Comparison of ENCODE assay signal across 18 cellular contexts in the genomic region with DNA sequence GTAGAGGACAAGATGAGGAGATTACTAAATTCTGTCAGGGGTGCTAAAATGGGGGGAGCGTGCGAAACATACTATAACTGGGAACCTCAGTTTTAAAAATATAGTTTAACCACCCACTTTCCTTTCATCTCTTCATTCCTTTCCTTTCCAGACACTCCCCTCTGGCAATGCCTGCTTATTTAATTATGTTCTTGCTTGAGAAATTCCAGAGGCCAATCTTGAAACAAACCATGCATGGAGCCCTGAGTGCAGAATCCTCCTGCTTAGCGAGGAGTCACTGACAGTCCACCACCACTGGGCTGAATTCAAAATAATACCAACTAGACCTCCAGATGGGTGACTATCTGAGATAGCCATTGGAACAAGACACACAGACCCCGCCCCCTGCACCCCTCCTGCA. TPM values are rescaled to one million over a fixed set of nuclear protein-coding genes. Genes with fewer than 3 reads are reported as not detected.
DNase-seq lines count a peak whose midpoint lies in the region; ATAC-seq and TF ChIP-seq lines count a peak whose summit lies in the region.
"Had no signal": no experiment of that assay in that cellular context is flagged by ENCODE, and none has a peak within 500 bp of the region (broad histone marks: within the 10 kb centered on the region; RNA-seq: fewer than 3 reads in every experiment).

No MANE protein-coding gene starts in this region.

- H3K27ac ChIP-seq in GM23338 (ENCODE audit: low read depth): no peak overlapping the region
- no peak overlapping the region for H3K27ac ChIP-seq in neural cell (ENCODE audit: low read length)
- H3K27ac ChIP-seq in thyroid gland: peak overlapping the region in 2 of 3 donors; percentile 45 to 63
- no peak overlapping the region for H3K27ac ChIP-seq in gastrocnemius medialis
- H3K27ac ChIP-seq: C4-2B, SJCRH30 had no signal

- H3K27ac Mint-ChIP-seq in GM23338 (no peak overlapping the region), MCF 10A (ENCODE audit: low read depth, unreplicated experiment) (no peak overlapping the region)
- H3K27ac Mint-ChIP-seq: IgD-negative memory B cell had no signal

- CTCF ChIA-PET in MCF 10A (lab: Yijun Ruan, JAX): no interaction called here

- TF ChIP-seq POLR2A in thyroid gland (IDR thresholded peaks at IDR 0.05) (no peak), gastrocnemius medialis (IDR thresholded peaks at IDR 0.05) (no peak)

- H3K9me3 ChIP-seq in neural cell (ENCODE audit: low read length): no peaks in the 10 kb centered on the region
- no peaks in the 10 kb centered on the region for H3K9me3 ChIP-seq in thyroid gland
- no peaks in the 10 kb centered on the region for H3K9me3 ChIP-seq in gastrocnemius medialis
- H3K9me3 ChIP-seq: SJCRH30 had no signal

- H3K27me3 ChIP-seq in GM23338 (ENCODE audit: insufficient read depth) (no peaks in the 10 kb centered on the region), neural cell (ENCODE audit: insufficient read depth, low read depth, low read length) (no peaks in the 10 kb centered on the region), thyroid gland (no peaks in the 10 kb centered on the region), gastrocnemius medialis (no peaks in the 10 kb centered on the region)
- H3K27me3 ChIP-seq: SJCRH30 had no signal

- in situ Hi-C loops in gastrocnemius medialis (cut with MboI; ENCODE audit: low sequenced_read_pairs in 4 of 4): no loop called here

- peak overlapping the region; percentile 20 for H3K9ac ChIP-seq in neural cell (ENCODE audit: low read length)

- H3K27me3 Mint-ChIP-seq in GM23338 (ENCODE audit: insufficient read depth, low read depth, poor library complexity) (peaks cover 4% of the 10 kb centered on the region), MCF 10A (ENCODE audit: insufficient read depth, unreplicated experiment) (peaks cover 21% of the 10 kb centered on the region)

- H3F3A ChIP-seq in GM23338 (replicated peaks; ENCODE audit: low read depth) (no peaks in the 10 kb centered on the region), neural cell (ENCODE audit: insufficient read depth, low read length, poor library complexity, severe bottlenecking) (no peaks in the 10 kb centered on the region)

- no peaks in the 10 kb centered on the region for H4K20me1 ChIP-seq in GM23338 (replicated peaks; ENCODE audit: insufficient read depth)
- H4K20me1 ChIP-seq in neural cell (ENCODE audit: insufficient read depth): no peaks in the 10 kb centered on the region

- no peak for TF ChIP-seq CTCF in GM23338 (conservative IDR thresholded peaks at IDR 0.05; ENCODE audit: low read depth in 2 of 2)
- no peak for TF ChIP-seq CTCF in neural cell (IDR thresholded peaks at IDR 0.05; ENCODE audit: poor library complexity, severe bottlenecking)
- TF ChIP-seq CTCF in thyroid gland (IDR thresholded peaks at IDR 0.05): peak in 1 of 6 experiments; percentile 25
- TF ChIP-seq CTCF in MCF 10A (IDR thresholded peaks at IDR 0.05; ENCODE audit: unreplicated experiment): no peak
- no peak for TF ChIP-seq CTCF in gastrocnemius medialis (IDR thresholded peaks at IDR 0.05 in 4 of 5, conservative IDR thresholded peaks at IDR 0.05 in 1 of 5)

- no TSS peak for BruUV-seq in MCF 10A (replicated peaks; lab: Mats Ljungman, UMichigan)

- H3K79me2 ChIP-seq in GM23338 (replicated peaks; ENCODE audit: insufficient read depth) (no peaks in the 10 kb centered on the region), neural cell (replicated peaks; ENCODE audit: insufficient read depth, low read length) (no peaks in the 10 kb centered on the region)

- H3K4me3 Mint-ChIP-seq in GM23338 (no peak overlapping the region), MCF 10A (ENCODE audit: unreplicated experiment) (no peak overlapping the region)
- H3K4me3 Mint-ChIP-seq: IgD-negative memory B cell had no signal

- no peak for TF ChIP-seq EP300 in neural cell (conservative IDR thresholded peaks at IDR 0.05; ENCODE audit: poor library complexity, severe bottlenecking)

- no peaks in the 10 kb centered on the region for H3K36me3 ChIP-seq in GM23338 (ENCODE audit: insufficient read depth)
- H3K36me3 ChIP-seq in neural cell (ENCODE audit: insufficient read depth, low read length): no peaks in the 10 kb centered on the region
- H3K36me3 ChIP-seq in thyroid gland: no peaks in the 10 kb centered on the region
- no peaks in the 10 kb centered on the region for H3K36me3 ChIP-seq in gastrocnemius medialis
- H3K36me3 ChIP-seq: SJCRH30 had no signal

- H3K4me1 Mint-ChIP-seq in GM23338 (peaks cover 11% of the 10 kb centered on the region), MCF 10A (ENCODE audit: insufficient read depth, unreplicated experiment) (no peaks in the 10 kb centered on the region)

- H3K9me2 ChIP-seq in GM23338 (ENCODE audit: insufficient read depth) (peaks cover 6% of the 10 kb centered on the region; the same call in 1 of the 2 replicates), neural cell (ENCODE audit: insufficient read depth, low read length) (no peaks in the 10 kb centered on the region)

- WGBS in thyroid gland, 2 donors: 60 to 67% methylated on average over 4 of the region's 4 CpGs

- no peak overlapping the region; the same call in 1 of the 2 replicates for H2AFZ ChIP-seq in GM23338
- H2AFZ ChIP-seq in neural cell (ENCODE audit: low read depth, low read length): no peak overlapping the region

- H3K4me1 ChIP-seq in GM23338 (ENCODE audit: insufficient read depth) (peaks cover 9% of the 10 kb centered on the region; the same call in 1 of the 2 replicates), thyroid gland (peaks cover 35 to 36% of the 10 kb centered on the region in 2 donors), gastrocnemius medialis (no peaks in the 10 kb centered on the region)
- H3K4me1 ChIP-seq: SJCRH30 had no signal

- H3K9me3 Mint-ChIP-seq in GM23338 (no peaks in the 10 kb centered on the region), MCF 10A (ENCODE audit: unreplicated experiment) (no peaks in the 10 kb centered on the region)

- H3K4me3 ChIP-seq in GM23338 (no peak overlapping the region), neural cell (ENCODE audit: low read length) (no peak overlapping the region), thyroid gland (replicated peaks in 1 of 3) (no peak overlapping the region), gastrocnemius medialis (no peak overlapping the region)
- H3K4me3 ChIP-seq: SJCRH30 had no signal

- ATAC-seq in GM23338 (no peak), HG02885 (IDR thresholded peaks at IDR 0.05; ENCODE audit: poor library complexity, unreplicated experiment) (no peak), gastrocnemius medialis (no peak)
- ATAC-seq: HCT116 had no signal

- H3K36me3 Mint-ChIP-seq in GM23338 (ENCODE audit: low read depth) (no peaks in the 10 kb centered on the region), MCF 10A (ENCODE audit: insufficient read depth, unreplicated experiment) (no peaks in the 10 kb centered on the region)
- H3K36me3 Mint-ChIP-seq: IgD-negative memory B cell had no signal

- DNase-seq in GM23338 (ENCODE audit: low spot score) (peak; percentile 6), kidney glomerular epithelial cell (lab: John Stamatoyannopoulos, UW) (peak; percentile 14), thyroid gland (peak; percentile 52 to 69), MCF 10A (ENCODE audit: unreplicated experiment) (no peak), gastrocnemius medialis (no peak)
- DNase-seq: AML-193, GDM1, NCI-H1694 treated with DMSO at 0.1 percent for 48 hours, NCI-H2081 treated with DMSO at 0.1 percent for 48 hours, NCI-H446, NCI-H526, OCI-M1, SJCRH30 had no signal

- H3K4me2 ChIP-seq in GM23338: no peak overlapping the region
- no peak overlapping the region for H3K4me2 ChIP-seq in neural cell (ENCODE audit: low read length)

- TF ChIP-seq RAD21 in neural cell (conservative IDR thresholded peaks at IDR 0.05): no peak

- POLR2A ChIA-PET in MCF 10A (lab: Yijun Ruan, JAX): interaction anchor here (0.7 kb wide), 1 partner anchor 29 kb away, joined by 3 read pairs; no protein-coding TSS in a partner anchor

- intact Hi-C loops in thyroid gland (cut with DNase I) (no loop called here), MCF 10A (cut with micrococcal nuclease) (no loop called here), gastrocnemius medialis (cut with DNase I; ENCODE audit: low total_unique reads) (no loop called here)

TF ChIP-seq in neural cell, 6 proteins besides CTCF, POLR2A, EP300 and RAD21:
- TF ChIP-seq, protein P1, sequence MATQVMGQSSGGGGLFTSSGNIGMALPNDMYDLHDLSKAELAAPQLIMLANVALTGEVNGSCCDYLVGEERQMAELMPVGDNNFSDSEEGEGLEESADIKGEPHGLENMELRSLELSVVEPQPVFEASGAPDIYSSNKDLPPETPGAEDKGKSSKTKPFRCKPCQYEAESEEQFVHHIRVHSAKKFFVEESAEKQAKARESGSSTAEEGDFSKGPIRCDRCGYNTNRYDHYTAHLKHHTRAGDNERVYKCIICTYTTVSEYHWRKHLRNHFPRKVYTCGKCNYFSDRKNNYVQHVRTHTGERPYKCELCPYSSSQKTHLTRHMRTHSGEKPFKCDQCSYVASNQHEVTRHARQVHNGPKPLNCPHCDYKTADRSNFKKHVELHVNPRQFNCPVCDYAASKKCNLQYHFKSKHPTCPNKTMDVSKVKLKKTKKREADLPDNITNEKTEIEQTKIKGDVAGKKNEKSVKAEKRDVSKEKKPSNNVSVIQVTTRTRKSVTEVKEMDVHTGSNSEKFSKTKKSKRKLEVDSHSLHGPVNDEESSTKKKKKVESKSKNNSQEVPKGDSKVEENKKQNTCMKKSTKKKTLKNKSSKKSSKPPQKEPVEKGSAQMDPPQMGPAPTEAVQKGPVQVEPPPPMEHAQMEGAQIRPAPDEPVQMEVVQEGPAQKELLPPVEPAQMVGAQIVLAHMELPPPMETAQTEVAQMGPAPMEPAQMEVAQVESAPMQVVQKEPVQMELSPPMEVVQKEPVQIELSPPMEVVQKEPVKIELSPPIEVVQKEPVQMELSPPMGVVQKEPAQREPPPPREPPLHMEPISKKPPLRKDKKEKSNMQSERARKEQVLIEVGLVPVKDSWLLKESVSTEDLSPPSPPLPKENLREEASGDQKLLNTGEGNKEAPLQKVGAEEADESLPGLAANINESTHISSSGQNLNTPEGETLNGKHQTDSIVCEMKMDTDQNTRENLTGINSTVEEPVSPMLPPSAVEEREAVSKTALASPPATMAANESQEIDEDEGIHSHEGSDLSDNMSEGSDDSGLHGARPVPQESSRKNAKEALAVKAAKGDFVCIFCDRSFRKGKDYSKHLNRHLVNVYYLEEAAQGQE (IDR thresholded peaks at IDR 0.05; ENCODE audit: borderline replicate concordance): no peak
- TF ChIP-seq SMC3 (conservative IDR thresholded peaks at IDR 0.05; ENCODE audit: poor library complexity) (no peak), TAF1 (IDR thresholded peaks at IDR 0.05; ENCODE audit: low read depth) (no peak), POLR2AphosphoS5 (IDR thresholded peaks at IDR 0.05) (no peak)

RNA-seq across cellular contexts. Expression of a gene that starts 29.7 kb away (rescaled TPM):
- total RNA-seq in GM23338 (2014; rRNA removed; shearing (Covaris generic)): 27.8 and 30.9 TPM in 2 replicates
- polyA plus RNA-seq in GM23338 (2016; fragmentation: Nextera tagmentation; extraction: Ambion mirVana) (8.6 and 11.6 TPM in 2 replicates), neural cell (146 and 166 TPM in 2 replicates)
- polyA minus RNA-seq in neural cell: 121 and 135 TPM in 2 replicates
- total RNA-seq in thyroid gland (10 to 100 TPM; 26.1 to 58.0 (median 49.5) TPM), MCF 10A (2022) (10.0 and 13.4 TPM in 2 replicates), gastrocnemius medialis (10 to 100 TPM; 14.8 to 43.4 (median 19.4) TPM)

Comparison
In these comparisons a context has a peak if more than half of its experiments do, and no peak if none do; other contexts are left out.
1. DNase-seq: peak in GM23338 (single experiment), kidney glomerular epithelial cell (single experiment) and thyroid gland (2 of 2); none in MCF 10A (single experiment) and gastrocnemius medialis (0 of 2).
2. H3K27ac ChIP-seq: peak in thyroid gland (2 of 3); none in GM23338 (single experiment), neural cell (single experiment) and gastrocnemius medialis (0 of 4).